8 cellular contexts compared by ENCODE assay signal in the genomic region with DNA sequence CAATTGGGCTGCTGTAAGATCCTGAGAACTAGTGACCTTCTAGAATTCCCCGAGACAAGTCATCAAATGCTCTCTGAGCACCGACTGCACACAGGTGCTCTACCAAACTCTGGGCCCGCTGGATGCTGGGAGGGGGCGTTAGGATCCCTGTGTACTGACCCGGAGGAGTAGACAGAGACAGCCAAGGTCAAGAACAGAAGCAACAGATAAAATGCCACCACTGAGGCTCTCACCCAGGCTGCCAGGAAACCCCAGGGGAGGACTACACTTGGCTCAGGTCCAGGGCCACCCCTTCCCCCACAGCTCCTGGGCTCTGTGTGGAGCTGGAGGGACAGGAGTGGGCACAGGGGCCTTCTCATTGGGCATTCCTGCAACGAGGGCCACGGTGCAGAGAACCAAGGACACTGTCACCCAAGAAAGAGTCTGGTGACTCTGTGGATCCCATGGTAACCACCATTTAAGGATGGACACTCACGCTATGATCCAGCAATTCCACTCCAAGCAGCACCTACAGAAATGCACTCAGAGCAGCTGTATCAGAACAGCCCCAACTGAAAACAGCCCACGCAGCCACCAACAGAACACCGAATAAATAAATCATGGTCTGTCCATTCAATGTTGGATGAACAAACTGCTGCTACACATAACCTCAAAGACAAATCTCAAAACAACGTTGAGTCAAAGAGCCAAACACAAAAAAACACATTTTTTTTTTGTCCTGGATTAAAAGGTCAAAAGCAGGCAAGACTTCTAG. TPM values are rescaled to one million over a fixed set of nuclear protein-coding genes. Genes with fewer than 3 reads are reported as not detected.
DNase-seq lines count a peak whose midpoint lies in the region; ATAC-seq and TF ChIP-seq lines count a peak whose summit lies in the region.

No MANE protein-coding gene starts in this region.

- ATAC-seq in activated T-cell treated with anti-CD3 and anti-CD28 coated beads, Interleukin-2, amount 50 U/mL, for 4 hours = no peak
- ATAC-seq in HG03460 (IDR thresholded peaks at IDR 0.05; ENCODE audit: unreplicated experiment) = peak; percentile 2

- H3K36me3 Mint-ChIP-seq in activated T-cell treated with anti-CD3 and anti-CD28 coated beads, Interleukin-2, amount 50 U/mL, for 4 hours (ENCODE audit: insufficient read depth) = no peaks in the 10 kb centered on the region
- no peaks in the 10 kb centered on the region for H3K36me3 Mint-ChIP-seq in brain

- no peaks in the 10 kb centered on the region for H3K27me3 Mint-ChIP-seq in activated T-cell treated with anti-CD3 and anti-CD28 coated beads, Interleukin-2, amount 50 U/mL, for 4 hours (ENCODE audit: low read depth)
- H3K27me3 Mint-ChIP-seq in brain = peaks cover 3% of the 10 kb centered on the region

- TF ChIP-seq CTCF in brain (conservative IDR thresholded peaks at IDR 0.05) = no peak

- DNase-seq in activated T-cell treated with anti-CD3 and anti-CD28 coated beads, Interleukin-2, amount 50 U/mL, for 4 hours = no peak
- DNase-seq in activated T-cell treated with anti-CD3 and anti-CD28 coated beads, Interleukin-2, amount 50 U/mL, for 48 hours = no peak
- peak in 1 of 49 donors; percentile 62 for DNase-seq in substantia nigra (lab: John Stamatoyannopoulos, UW)
- no peak for DNase-seq in NCI-H1105 (lab: John Stamatoyannopoulos, UW)
- no peak for DNase-seq in SW 1271 (lab: John Stamatoyannopoulos, UW)
- no peak for DNase-seq in NCI-H748 treated with DMSO at 0.1 percent for 48 hours (lab: John Stamatoyannopoulos, UW)

- peak overlapping the region; percentile 16 for H3K27ac ChIP-seq in substantia nigra (ENCODE audit: low read depth, low read length, poor library complexity, severe bottlenecking)

- no peaks in the 10 kb centered on the region for H3K9me3 Mint-ChIP-seq in activated T-cell treated with anti-CD3 and anti-CD28 coated beads, Interleukin-2, amount 50 U/mL, for 4 hours
- no peaks in the 10 kb centered on the region for H3K9me3 Mint-ChIP-seq in brain

- H3K4me1 Mint-ChIP-seq in activated T-cell treated with anti-CD3 and anti-CD28 coated beads, Interleukin-2, amount 50 U/mL, for 4 hours (ENCODE audit: low read depth) = peaks cover 89% of the 10 kb centered on the region
- peaks cover 95% of the 10 kb centered on the region for H3K4me1 Mint-ChIP-seq in brain

- peak overlapping the region; percentile 42 to 97 (median 95) for H3K27ac Mint-ChIP-seq in brain

- H3K4me3 Mint-ChIP-seq in activated T-cell treated with anti-CD3 and anti-CD28 coated beads, Interleukin-2, amount 50 U/mL, for 4 hours = peak overlapping the region; percentile 77
- peak overlapping the region in 4 of 5 experiments; percentile 39 to 76 (median 62) for H3K4me3 Mint-ChIP-seq in brain

RNA-seq across cellular contexts. Expression of gene SLC35E1, which starts 16.8 kb away (rescaled TPM):
- total RNA-seq in activated T-cell treated with anti-CD3 and anti-CD28 coated beads, Interleukin-2, amount 50 U/mL, for 4 hours = 10 to 100 TPM; 48.1 to 48.5 (median 48.1) TPM
- polyA plus RNA-seq in brain (ENCODE audit: insufficient read depth, low read depth, low replicate concordance) = 25.9 TPM

RNA-seq across cellular contexts. Expression of gene MED26, which starts 39.0 kb away (rescaled TPM):
- total RNA-seq in activated T-cell treated with anti-CD3 and anti-CD28 coated beads, Interleukin-2, amount 50 U/mL, for 4 hours = 10 to 100 TPM; 17.4 to 19.5 (median 18.2) TPM
- polyA plus RNA-seq in brain (ENCODE audit: insufficient read depth, low read depth, low replicate concordance) = 5.6 TPM

RNA-seq across cellular contexts. Expression of gene CHERP, which starts 46.8 kb away (rescaled TPM):
- total RNA-seq in activated T-cell treated with anti-CD3 and anti-CD28 coated beads, Interleukin-2, amount 50 U/mL, for 4 hours = 100 to 1,000 TPM in 2 of 3 donors, 10 to 100 TPM in 1; 98.7 to 107 (median 103) TPM
- polyA plus RNA-seq in brain (ENCODE audit: insufficient read depth, low read depth, low replicate concordance) = 32.9 TPM
